28 cellular contexts compared by ENCODE assay signal in the genomic region with DNA sequence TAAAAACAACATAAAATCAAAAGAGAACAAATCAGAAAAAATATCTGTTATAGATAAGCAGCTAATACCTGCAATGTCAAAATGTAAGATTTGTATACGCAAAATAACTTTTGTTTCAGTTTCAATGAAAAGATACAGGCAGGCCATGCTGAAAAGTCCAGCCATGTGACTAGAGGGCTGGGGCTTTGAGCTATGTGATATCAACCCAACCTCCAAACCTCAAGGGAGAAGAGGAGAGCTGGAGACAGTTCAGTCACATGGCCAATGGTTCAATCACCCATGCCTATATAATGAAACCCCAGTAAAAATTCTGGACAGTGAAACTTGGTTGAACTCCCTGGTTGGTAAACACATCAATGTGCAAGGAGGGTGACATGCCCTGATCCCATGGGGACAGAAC.
"Had no signal": no experiment of that assay in that cellular context is flagged by ENCODE, and none has a peak within 500 bp of the region (broad histone marks: within the 10 kb centered on the region; RNA-seq: fewer than 3 reads in every experiment).

No MANE protein-coding gene starts in this region.

- H3K27me3 Mint-ChIP-seq: activated CD4-positive, alpha-beta T cell treated with anti-CD3 and anti-CD28 coated beads for 36 hours; activated naive CD8-positive, alpha-beta T cell; naive B cell; progenitor cell of endocrine pancreas; stimulated activated naive CD8-positive, alpha-beta T cell treated with anti-CD3 and anti-CD28 coated beads, Interleukin-15, amount 100 ng/mL, for 72 hours; type B pancreatic cell had no signal

- H3K27ac ChIP-seq: ascending aorta, cardiac muscle cell, coronary artery, dorsolateral prefrontal cortex, hepatocyte, ovary, right lobe of liver, vagina had no signal

- H2AFZ ChIP-seq: hepatocyte had no signal

- H3K36me3 Mint-ChIP-seq: type B pancreatic cell had no signal

- DNase-seq: activated CD4-positive, alpha-beta T cell treated with anti-CD3 and anti-CD28 coated beads for 36 hours; activated CD4-positive, CD25-positive, alpha-beta regulatory T cell; activated naive CD4-positive, alpha-beta T cell treated with Interleukin-2 at 50 U/mL for 16 hours; activated T-cell treated with anti-CD3 and anti-CD28 coated beads for 4 hours; activated T-cell treated with anti-CD3 and anti-CD28 coated beads, Interleukin-2, amount 50 U/mL, for 72 hours; dorsolateral prefrontal cortex; effector memory CD4-positive, alpha-beta T cell; glutamatergic neuron; left cardiac atrium; mammary epithelial cell; naive B cell; nephron progenitor cell; ovary; right lobe of liver; stimulated activated CD4-positive, alpha-beta T cell treated with anti-CD3 and anti-CD28 coated beads, Interleukin-4, amount 100 ng/mL, for 1 hour; stimulated activated naive CD8-positive, alpha-beta T cell treated with anti-CD3 and anti-CD28 coated beads, Interleukin-15, amount 100 ng/mL, for 72 hours; substantia nigra had no signal

- H3K36me3 ChIP-seq: cardiac muscle cell, ovary, right lobe of liver, vagina had no signal

- H3K9me3 Mint-ChIP-seq: brain; mesothelial cell of epicardium; nephron progenitor cell; stimulated activated naive CD8-positive, alpha-beta T cell treated with anti-CD3 and anti-CD28 coated beads, Interleukin-15, amount 100 ng/mL, for 72 hours; type B pancreatic cell had no signal

- ATAC-seq: activated CD4-positive, alpha-beta T cell treated with anti-CD3 and anti-CD28 coated beads for 36 hours; activated T-cell treated with anti-CD3 and anti-CD28 coated beads, Interleukin-2, amount 50 U/mL, for 72 hours; left cardiac atrium; stimulated activated naive CD8-positive, alpha-beta T cell treated with anti-CD3 and anti-CD28 coated beads, Interleukin-15, amount 100 ng/mL, for 72 hours had no signal

- H3K27ac Mint-ChIP-seq: activated CD4-positive, alpha-beta T cell treated with anti-CD3 and anti-CD28 coated beads for 36 hours; activated naive CD8-positive, alpha-beta T cell; activated T-cell treated with anti-CD3 and anti-CD28 coated beads, Interleukin-2, amount 50 U/mL, for 72 hours; brain; mesothelial cell of epicardium; nephron progenitor cell; progenitor cell of endocrine pancreas; stimulated activated naive CD8-positive, alpha-beta T cell treated with anti-CD3 and anti-CD28 coated beads, Interleukin-15, amount 100 ng/mL, for 72 hours; type B pancreatic cell had no signal

- H3K4me3 Mint-ChIP-seq: activated CD4-positive, alpha-beta T cell treated with anti-CD3 and anti-CD28 coated beads for 36 hours; activated naive CD8-positive, alpha-beta T cell; activated T-cell treated with anti-CD3 and anti-CD28 coated beads, Interleukin-2, amount 50 U/mL, for 72 hours; brain; mesothelial cell of epicardium; naive B cell; nephron progenitor cell; stimulated activated naive CD8-positive, alpha-beta T cell treated with anti-CD3 and anti-CD28 coated beads, Interleukin-15, amount 100 ng/mL, for 72 hours; type B pancreatic cell had no signal

- H3K27me3 ChIP-seq: ascending aorta, cardiac muscle cell, dorsolateral prefrontal cortex, hepatocyte, ovary, right lobe of liver, vagina had no signal

- H3K4me1 ChIP-seq: ascending aorta had no signal

- H3K4me2 ChIP-seq: hepatocyte had no signal

- H3K9me3 ChIP-seq: ascending aorta, ovary, right lobe of liver, vagina had no signal

- FAIRE-seq: keratinocyte had no signal

- H3K4me3 ChIP-seq: ascending aorta, cardiac muscle cell, coronary artery, dorsolateral prefrontal cortex, hepatocyte, ovary, right lobe of liver, vagina had no signal
